Comparison of ENCODE assay signal across 11 cellular contexts in the genomic region with DNA sequence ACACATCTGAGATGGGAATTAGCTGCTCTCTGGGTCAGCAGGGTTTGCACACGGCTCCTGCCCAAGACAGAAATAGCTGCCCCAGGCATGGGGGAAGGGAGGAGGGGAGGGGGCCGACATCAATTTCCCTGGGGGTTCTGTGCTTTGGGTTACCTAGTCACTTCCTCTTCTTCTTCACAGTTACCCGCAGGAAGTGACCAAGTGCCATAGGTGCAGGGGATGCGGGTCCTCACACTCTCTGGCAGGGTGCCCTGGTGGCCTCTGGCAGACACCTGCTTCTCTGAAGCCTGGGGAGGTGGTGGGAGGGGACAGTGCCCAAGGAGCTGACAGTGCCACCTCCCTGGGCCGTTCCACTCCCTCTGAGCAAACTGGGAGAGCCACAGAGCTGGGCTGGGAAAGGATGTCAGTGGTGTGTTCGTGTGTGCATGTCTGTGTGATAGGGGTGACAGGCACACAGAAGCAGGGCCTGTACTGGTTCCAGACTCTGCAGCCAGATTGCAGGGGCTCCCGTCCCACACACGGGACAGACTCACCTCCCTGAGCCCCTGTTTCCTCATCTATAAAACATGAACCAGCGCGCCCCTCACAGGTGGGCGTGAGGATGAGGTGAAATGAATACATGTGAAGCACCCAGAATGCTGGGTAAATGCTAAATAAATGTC. TPM values are rescaled to one million over a fixed set of nuclear protein-coding genes. Genes with fewer than 3 reads are reported as not detected.
DNase-seq lines count a peak whose midpoint lies in the region; ATAC-seq, FAIRE-seq and TF ChIP-seq lines count a peak whose summit lies in the region.
"Had no signal": no experiment of that assay in that cellular context is flagged by ENCODE, and none has a peak within 500 bp of the region (broad histone marks: within the 10 kb centered on the region; RNA-seq: fewer than 3 reads in every experiment).

No MANE protein-coding gene starts in this region.

- intact Hi-C loops in left ventricle myocardium superior (cut with micrococcal nuclease) (no loop called here), pancreas (cut with DNase I) (no loop called here)

- H3K27me3 ChIP-seq in suprapubic skin (peaks cover 12% of the 10 kb centered on the region), pancreas (no peaks in the 10 kb centered on the region)

- H3K4me3 ChIP-seq in suprapubic skin (no peak overlapping the region), pancreas (no peak overlapping the region)

- no peaks in the 10 kb centered on the region for H3K9me3 Mint-ChIP-seq in chondrocyte (ENCODE audit: low read depth)

- no peak overlapping the region for H3K4me3 Mint-ChIP-seq in chondrocyte (ENCODE audit: unreplicated experiment)

- H3K9me3 ChIP-seq in suprapubic skin (no peaks in the 10 kb centered on the region), pancreas (no peaks in the 10 kb centered on the region)

- H3K27me3 Mint-ChIP-seq in chondrocyte (ENCODE audit: low read depth) = peaks cover 3% of the 10 kb centered on the region

- TF ChIP-seq EP300 in suprapubic skin (IDR thresholded peaks at IDR 0.05) = no peak

- POLR2A ChIA-PET in GM10248 (lab: Yijun Ruan, JAX) = no interaction called here

- no peak for FAIRE-seq in pancreas (lab: Jason Lieb, UNC)
- FAIRE-seq: endometrium had no signal

- H3K27ac ChIP-seq in suprapubic skin = no peak overlapping the region
- H3K27ac ChIP-seq in pancreas = no peak overlapping the region

- no peak for TF ChIP-seq POLR2A in suprapubic skin (IDR thresholded peaks at IDR 0.05)

- H3K36me3 Mint-ChIP-seq in chondrocyte (ENCODE audit: low read depth) = no peaks in the 10 kb centered on the region

- TF ChIP-seq CTCF in GM10248 (IDR thresholded peaks at IDR 0.05; ENCODE audit: control extremely low read depth, extremely low read depth, low read depth, missing control alignments) = no peak
- no peak for TF ChIP-seq CTCF in suprapubic skin (IDR thresholded peaks at IDR 0.05)
- no peak for TF ChIP-seq CTCF in pancreas (IDR thresholded peaks at IDR 0.05)
- TF ChIP-seq CTCF in chondrocyte (IDR thresholded peaks at IDR 0.05) = no peak

- peak; percentile 57 for ATAC-seq in GM21381 (IDR thresholded peaks at IDR 0.05; ENCODE audit: unreplicated experiment)
- ATAC-seq in left ventricle myocardium superior = peak; percentile 32
- no peak for ATAC-seq in pancreas

- CTCF ChIA-PET in GM10248 (lab: Yijun Ruan, JAX) = interaction anchor here (0.9 to 7.2 kb wide), 8 partner anchors 8 to 179 kb away, joined by 3 to 74 read pairs (median 6); partner anchors contain the start of genes CSHL1 and GH1

- DNase-seq in GM10248 (ENCODE audit: extremely low spot score) = peak; percentile 49
- DNase-seq in RPMI8226 = peak; percentile 99
- DNase-seq in left ventricle myocardium superior = no peak
- no peak for DNase-seq in suprapubic skin (ENCODE audit: low spot score in 2 of 2)
- DNase-seq in pancreas = no peak
- no peak for DNase-seq in dedifferentiated amniotic fluid mesenchymal stem cell (ENCODE audit: extremely low spot score)
- DNase-seq in chondrocyte (ENCODE audit: low spot score) = no peak

- WGBS in suprapubic skin = 49% methylated on average over 7 of the region's 11 CpGs
- WGBS in pancreas, 2 donors = 57 to 65% methylated on average over 10 to 11 of the region's 11 CpGs

- H3K4me1 ChIP-seq in suprapubic skin = no peaks in the 10 kb centered on the region
- no peaks in the 10 kb centered on the region for H3K4me1 ChIP-seq in pancreas

- H3K36me3 ChIP-seq in suprapubic skin (no peaks in the 10 kb centered on the region), pancreas (no peaks in the 10 kb centered on the region)

- no peak overlapping the region for H3K27ac Mint-ChIP-seq in chondrocyte (ENCODE audit: unreplicated experiment)

- H3K4me1 Mint-ChIP-seq in chondrocyte (ENCODE audit: low read depth) = no peaks in the 10 kb centered on the region

RNA-seq across cellular contexts. Expression of gene SCN4A, which starts 18.2 kb away (rescaled TPM):
- total RNA-seq in left ventricle myocardium superior (0.32 TPM), suprapubic skin (1 to 10 TPM in 2 of 4 donors, under 1 TPM in 2; 0.45 to 4.5 (median 1.6) TPM), pancreas (under 1 TPM; 0.04 to 0.41 (median 0.23) TPM), chondrocyte (not detected in 3 replicates)
- 1 to 10 TPM in 1 of 2 donors, under 1 TPM in 1; 0.23 to 1.7 TPM for polyA plus RNA-seq in pancreas
- total RNA-seq: M059J had no signal

RNA-seq across cellular contexts. Expression of gene CD79B, which starts 22.4 kb away (rescaled TPM):
- 5.7 TPM for total RNA-seq in left ventricle myocardium superior
- 1 to 10 TPM; 1.5 to 7.9 (median 2.2) TPM for total RNA-seq in suprapubic skin
- 1 to 10 TPM in 1 of 6 donors, under 1 TPM in 5; 0.20 to 1.2 (median 0.61) TPM for total RNA-seq in pancreas
- polyA plus RNA-seq in pancreas = 1 to 10 TPM; 1.1 to 1.2 TPM
- total RNA-seq in chondrocyte = not detected in 3 replicates

RNA-seq across cellular contexts. Expression of gene GH1, which starts 35.9 kb away (rescaled TPM):
- total RNA-seq in left ventricle myocardium superior = not detected
- not detected for total RNA-seq in suprapubic skin
- not detected for total RNA-seq in pancreas
- not detected for polyA plus RNA-seq in pancreas
- not detected in 3 replicates for total RNA-seq in chondrocyte
- total RNA-seq: M059J, mononuclear cell had no signal

RNA-seq across cellular contexts. Expression of gene CSHL1, which starts 43.5 kb away (rescaled TPM):
- total RNA-seq in left ventricle myocardium superior (not detected), suprapubic skin (not detected), pancreas (not detected), chondrocyte (0.68 TPM in 1 of 3 replicates, not detected in the others)
- polyA plus RNA-seq in pancreas = not detected
- total RNA-seq: M059J, mononuclear cell had no signal

RNA-seq across cellular contexts. Expression of gene PRR29, which starts 43.6 kb away (rescaled TPM):
- 0.20 TPM for total RNA-seq in left ventricle myocardium superior
- total RNA-seq in suprapubic skin = under 1 TPM in 1 of 4 donors, not detected in 3; 0.30 TPM
- under 1 TPM in 4 of 6 donors, not detected in 2; 0.14 to 0.22 (median 0.20) TPM for total RNA-seq in pancreas
- polyA plus RNA-seq in pancreas = under 1 TPM; 0.35 to 0.46 TPM
- 0.28 to 0.35 TPM in 2 of 3 replicates, not detected in the other for total RNA-seq in chondrocyte

Comparison
In these comparisons a context has a peak if more than half of its experiments do, and no peak if none do; other contexts are left out.
1. DNase-seq: peak in GM10248 (single experiment) and RPMI8226 (single experiment); none in left ventricle myocardium superior (single experiment), suprapubic skin (0 of 2), pancreas (0 of 6), dedifferentiated amniotic fluid mesenchymal stem cell (single experiment) and chondrocyte (single experiment).
2. ATAC-seq: peak in GM21381 (single experiment) and left ventricle myocardium superior (single experiment); none in pancreas (0 of 4).